31 cellular contexts compared by ENCODE assay signal in the genomic region with DNA sequence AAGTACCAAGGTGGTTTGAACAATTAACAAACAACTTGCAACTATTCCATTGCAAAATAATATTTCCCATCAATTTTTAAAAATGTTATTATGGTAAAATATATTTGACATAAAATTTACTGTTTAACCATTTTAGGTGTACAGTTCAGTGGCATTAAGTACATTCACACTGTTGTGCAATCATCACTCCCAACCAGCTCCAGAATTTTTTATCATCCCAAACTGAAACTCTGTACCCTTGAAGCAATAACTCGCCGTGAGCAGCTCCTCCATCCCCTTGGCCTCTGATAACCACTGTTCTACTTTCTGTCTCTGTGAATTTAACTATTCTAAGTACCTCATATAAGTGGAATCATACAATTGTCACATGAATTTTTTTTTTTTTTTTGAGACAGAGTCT.
"Had no signal": no experiment of that assay in that cellular context is flagged by ENCODE, and none has a peak within 500 bp of the region (broad histone marks: within the 10 kb centered on the region; RNA-seq: fewer than 3 reads in every experiment).

No MANE protein-coding gene starts in this region.

- H3K9me3 ChIP-seq: ovary, psoas muscle, suprapubic skin, testis, tibial artery, transverse colon, upper lobe of right lung, uterus had no signal

- H3K4me1 ChIP-seq: neural progenitor cell, parathyroid adenoma, psoas muscle, spleen, suprapubic skin, tibial artery, transverse colon, upper lobe of right lung, uterus had no signal

- H3K79me2 ChIP-seq: parathyroid adenoma had no signal

- ATAC-seq: natural killer cell; psoas muscle; right cardiac atrium; sciatic nerve; stimulated activated memory B cell treated with anti-CD40 and anti-IgM and Interleukin-4, amounts not matched to agents 10 μg/mL and 1 μg/mL and 100 μg/mL, for 72 hours; stimulated activated naive CD8-positive, alpha-beta T cell treated with anti-CD3 and anti-CD28 coated beads, Interleukin-15, amount 100 ng/mL, for 72 hours; stimulated activated naive CD8-positive, alpha-beta T cell treated with anti-CD3 and anti-CD28 coated beads, Interleukin-15, Interleukin-2, amounts not matched to agents 100 U/mL and 50 U/mL, for 24 hours; upper lobe of right lung had no signal

- H3K27me3 Mint-ChIP-seq: progenitor cell of endocrine pancreas; stimulated activated memory B cell treated with anti-CD40 and anti-IgM and Interleukin-4, amounts not matched to agents 10 μg/mL and 1 μg/mL and 100 μg/mL, for 72 hours; stimulated activated naive CD8-positive, alpha-beta T cell treated with anti-CD3 and anti-CD28 coated beads, Interleukin-15, amount 100 ng/mL, for 72 hours; type B pancreatic cell had no signal

- H2AFZ ChIP-seq: parathyroid adenoma had no signal

- H3K27ac ChIP-seq: neural progenitor cell, ovary, parathyroid adenoma, psoas muscle, skin epidermis, spleen, suprapubic skin, tibial artery, transverse colon, upper lobe of right lung, uterus had no signal

- H3K9ac ChIP-seq: neural progenitor cell, parathyroid adenoma had no signal

- H3K27ac Mint-ChIP-seq: natural killer cell; neural progenitor cell; progenitor cell of endocrine pancreas; stimulated activated memory B cell treated with anti-CD40 and anti-IgM and Interleukin-4, amounts not matched to agents 10 μg/mL and 1 μg/mL and 100 μg/mL, for 72 hours; stimulated activated naive CD8-positive, alpha-beta T cell treated with anti-CD3 and anti-CD28 coated beads, Interleukin-15, amount 100 ng/mL, for 72 hours; type B pancreatic cell had no signal

- H3K4me1 Mint-ChIP-seq: natural killer cell; nephron; neural progenitor cell; stimulated activated memory B cell treated with anti-CD40 and anti-IgM and Interleukin-4, amounts not matched to agents 10 μg/mL and 1 μg/mL and 100 μg/mL, for 72 hours; stimulated activated naive CD8-positive, alpha-beta T cell treated with anti-CD3 and anti-CD28 coated beads, Interleukin-15, amount 100 ng/mL, for 72 hours had no signal

- H3K4me3 Mint-ChIP-seq: natural killer cell; nephron; neural progenitor cell; stimulated activated memory B cell treated with anti-CD40 and anti-IgM and Interleukin-4, amounts not matched to agents 10 μg/mL and 1 μg/mL and 100 μg/mL, for 72 hours; stimulated activated naive CD8-positive, alpha-beta T cell treated with anti-CD3 and anti-CD28 coated beads, Interleukin-15, amount 100 ng/mL, for 72 hours; type B pancreatic cell had no signal

- H3K4me3 ChIP-seq: neural progenitor cell, ovary, psoas muscle, skin epidermis, smooth muscle cell, spleen, suprapubic skin, testis, tibial artery, transverse colon, upper lobe of right lung, uterus had no signal

- H3K9me3 Mint-ChIP-seq: natural killer cell, neural progenitor cell, type B pancreatic cell had no signal

- H3K36me3 ChIP-seq: neural progenitor cell, ovary, spleen, suprapubic skin, tibial artery, transverse colon, upper lobe of right lung, uterus had no signal

- H3K36me3 Mint-ChIP-seq: natural killer cell, neural progenitor cell, type B pancreatic cell had no signal

- DNase-seq: natural killer cell; occipital lobe; ovary; posterior cingulate gyrus; psoas muscle; right cardiac atrium; stimulated activated CD4-positive, alpha-beta T cell treated with anti-CD3 and anti-CD28 coated beads, Interleukin-12 subunit alpha, Interleukin-12 subunit beta, amount 100 ng/mL, for 4 hours; stimulated activated CD4-positive, alpha-beta T cell treated with anti-CD3 and anti-CD28 coated beads, Interleukin-1b, Interleukin-23, amount 100 ng/mL, for 48 hours; stimulated activated CD4-positive, alpha-beta T cell treated with anti-CD3 and anti-CD28 coated beads, Interleukin-4, amount 100 ng/mL, for 1 hour; stimulated activated CD4-positive, alpha-beta T cell treated with anti-CD3 and anti-CD28 coated beads, Interleukin-4, amount 100 ng/mL, for 4 hours; stimulated activated CD8-positive, alpha-beta memory T cell treated with anti-CD3 and anti-CD28 coated beads, Interleukin-4, amount 100 ng/mL, for 48 hours; stimulated activated naive CD4-positive, alpha-beta T cell; stimulated activated naive CD8-positive, alpha-beta T cell treated with anti-CD3 and anti-CD28 coated beads, Interleukin-15, amount 100 ng/mL, for 72 hours; stimulated activated naive CD8-positive, alpha-beta T cell treated with anti-CD3 and anti-CD28 coated beads, Interleukin-15, Interleukin-2, amounts not matched to agents 100 U/mL and 50 U/mL, for 24 hours; substantia nigra; testis; tibial artery; transverse colon; upper lobe of right lung; uterus had no signal

- H3K4me2 ChIP-seq: neural progenitor cell, smooth muscle cell had no signal

- H3K27me3 ChIP-seq: neural progenitor cell, ovary, spleen, suprapubic skin, testis, tibial artery, transverse colon, upper lobe of right lung, uterus had no signal
